ENCODE assay signal across 8 cellular contexts in the genomic region with DNA sequence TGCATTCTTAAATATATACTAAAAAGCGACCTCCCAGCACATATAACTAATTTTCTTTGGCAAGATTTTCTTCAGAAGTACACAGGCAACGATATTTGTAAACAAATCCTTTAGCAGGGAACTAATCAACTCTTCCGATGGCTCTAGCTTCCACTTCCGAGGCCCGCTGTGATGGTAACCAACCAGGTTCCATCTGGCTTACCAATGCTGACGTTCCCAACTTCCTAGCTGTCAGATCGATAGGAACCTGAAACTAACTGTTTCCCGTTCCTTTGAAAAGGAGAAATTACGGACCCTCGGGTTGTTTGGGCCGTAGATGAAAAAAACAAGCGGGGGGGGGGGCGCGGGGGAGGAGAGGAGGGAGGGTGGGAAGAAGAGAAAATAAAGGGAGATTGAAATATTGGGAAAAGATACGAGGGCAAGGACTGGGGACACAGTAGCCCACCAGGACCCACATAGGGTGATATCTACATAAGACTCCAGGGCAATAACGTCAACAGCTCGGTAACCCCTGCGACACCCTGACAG. TPM values are rescaled to one million over a fixed set of nuclear protein-coding genes. Genes with fewer than 3 reads are reported as not detected.
DNase-seq lines count a peak whose midpoint lies in the region; ATAC-seq and TF ChIP-seq lines count a peak whose summit lies in the region.

No MANE protein-coding gene starts in this region.

- H3K36me3 ChIP-seq in mucosa of rectum (ENCODE audit: control insufficient read depth in 2 of 2, insufficient read depth in 2 of 2, low read length in 2 of 2) (peaks cover 9 to 10% of the 10 kb centered on the region in 2 donors), transverse colon (peaks cover 0 to 15% (median 7%) of the 10 kb centered on the region in 4 donors)

- WGBS in transverse colon (ENCODE audit: low coverage in 1 of 2), 2 donors: 0% methylated on average over 5 to 17 of the region's 18 CpGs

- H3K27ac ChIP-seq in mucosa of rectum (ENCODE audit: low read depth in 2 of 2, low read length in 2 of 2): peak overlapping the region; percentile 93
- peak overlapping the region; percentile 91 to 99 (median 98) for H3K27ac ChIP-seq in transverse colon

- CTCF ChIA-PET in WTC11 (lab: Charles Lee): interaction anchor here (0.7 to 1.5 kb wide), 3 partner anchors 14 to 339 kb away, joined by 3 read pairs; no protein-coding TSS in a partner anchor

- POLR2A ChIA-PET in WTC11 (lab: Charles Lee): interaction anchor here (0.6 to 1.5 kb wide), 3 partner anchors 40 to 207 kb away, joined by 3 to 4 read pairs (median 4); partner anchors contain the start of gene PKN2

- H3K4me3 ChIP-seq in LNCaP clone FGC (ENCODE audit: low read depth, low read length) (peak overlapping the region; percentile 95), epithelial cell of esophagus (ENCODE audit: low read length) (peak overlapping the region; percentile 90), mucosa of rectum (ENCODE audit: low read length in 2 of 2) (peak overlapping the region; percentile 87 to 99), transverse colon (peak overlapping the region; percentile 63 to 99 (median 96))

- in situ Hi-C loops in transverse colon (cut with MboI; ENCODE audit: low pct_ligation_motif_present in 1 of 4, low pct_unique_long_range_greater_than_20kb in 1 of 4, low sequenced_read_pairs in 3 of 4): loop anchor here in 1 of 4 donors (25.0 kb wide), 1 partner anchor 204 kb away; the partner anchor contains the start of gene PKN2

- no peak for TF ChIP-seq EP300 in transverse colon (IDR thresholded peaks at IDR 0.05; ENCODE audit: low read depth)

- peak; percentile 39 for ATAC-seq in Right ventricle myocardium superior (ENCODE audit: poor library complexity)
- peak; percentile 58 for ATAC-seq in WTC11

- H3K9ac ChIP-seq in mucosa of rectum (ENCODE audit: low read depth in 1 of 2, low read length in 2 of 2): peak overlapping the region; percentile 96

- peak overlapping the region; percentile 74 for H3K27ac Mint-ChIP-seq in WTC11

- H3K4me3 Mint-ChIP-seq in WTC11: peak overlapping the region; percentile 94

- DNase-seq in Right ventricle myocardium superior (no peak), cardiac septum (ENCODE audit: low spot score) (no peak), LNCaP clone FGC (ENCODE audit: low read depth) (no peak), WTC11 (ENCODE audit: low spot score) (peak; percentile 24), epithelial cell of esophagus (ENCODE audit: low read depth) (peak; percentile 48), transverse colon (peak; percentile 28), foreskin melanocyte (no peak)

- peaks cover 8% of the 10 kb centered on the region for H3K36me3 Mint-ChIP-seq in WTC11

- H3K4me1 Mint-ChIP-seq in WTC11: peaks cover 14% of the 10 kb centered on the region

- H3K4me1 ChIP-seq in mucosa of rectum (ENCODE audit: control insufficient read depth in 2 of 2, insufficient read depth in 2 of 2, low read length in 2 of 2) (peaks cover 5 to 14% of the 10 kb centered on the region in 2 donors), transverse colon (peaks cover 11 to 31% (median 21%) of the 10 kb centered on the region in 4 donors)

- TF ChIP-seq POLR2A in transverse colon (IDR thresholded peaks at IDR 0.05): no peak

- no peaks in the 10 kb centered on the region for H3K27me3 ChIP-seq in mucosa of rectum (ENCODE audit: control insufficient read depth in 2 of 2, insufficient read depth in 2 of 2, low read length in 2 of 2)
- H3K27me3 ChIP-seq in transverse colon: no peaks in the 10 kb centered on the region

- H3K9me3 ChIP-seq in mucosa of rectum (ENCODE audit: control insufficient read depth in 2 of 2, low read length in 2 of 2): no peaks in the 10 kb centered on the region
- H3K9me3 ChIP-seq in transverse colon: no peaks in the 10 kb centered on the region

- peaks cover 5% of the 10 kb centered on the region; the same call in 1 of the 2 replicates for H3K9me3 Mint-ChIP-seq in WTC11

- TF ChIP-seq CTCF in LNCaP clone FGC (IDR thresholded peaks at IDR 0.05; ENCODE audit: control insufficient read depth, extremely low read depth, insufficient read depth) (no peak), WTC11 (IDR thresholded peaks at IDR 0.05) (no peak), epithelial cell of esophagus (IDR thresholded peaks at IDR 0.05; ENCODE audit: insufficient read depth, low read depth, low read length, missing control alignments) (no peak), transverse colon (IDR thresholded peaks at IDR 0.05) (no peak)

- H3K27me3 Mint-ChIP-seq in WTC11 (ENCODE audit: low read depth): peaks cover 2% of the 10 kb centered on the region; the same call in 1 of the 2 replicates

- intact Hi-C loops in Right ventricle myocardium superior (cut with DNase I): no loop called here
- intact Hi-C loops in cardiac septum (cut with DNase I): loop anchor here (5.0 kb wide), 1 partner anchor 209 kb away; the partner anchor contains the start of gene PKN2
- intact Hi-C loops in transverse colon (cut with DNase I; ENCODE audit: low total_unique reads): no loop called here

TF ChIP-seq in WTC11, 78 proteins besides CTCF, POLR2A, EP300 and RAD21 (continues in another document):
- TF ChIP-seq, protein P1, sequence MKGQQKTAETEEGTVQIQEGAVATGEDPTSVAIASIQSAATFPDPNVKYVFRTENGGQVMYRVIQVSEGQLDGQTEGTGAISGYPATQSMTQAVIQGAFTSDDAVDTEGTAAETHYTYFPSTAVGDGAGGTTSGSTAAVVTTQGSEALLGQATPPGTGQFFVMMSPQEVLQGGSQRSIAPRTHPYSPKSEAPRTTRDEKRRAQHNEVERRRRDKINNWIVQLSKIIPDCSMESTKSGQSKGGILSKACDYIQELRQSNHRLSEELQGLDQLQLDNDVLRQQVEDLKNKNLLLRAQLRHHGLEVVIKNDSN (CRISPR knock-in tag; IDR thresholded peaks at IDR 0.05): no peak
- no peak for TF ChIP-seq JUN (CRISPR knock-in tag; IDR thresholded peaks at IDR 0.05)
- TF ChIP-seq HMGXB4 (CRISPR knock-in tag; IDR thresholded peaks at IDR 0.05): no peak
- no peak for TF ChIP-seq ZNF423 (CRISPR knock-in tag; IDR thresholded peaks at IDR 0.05)
- TF ChIP-seq PRRX2 (CRISPR knock-in tag; IDR thresholded peaks at IDR 0.05): no peak
- TF ChIP-seq CDX4 (CRISPR knock-in tag; IDR thresholded peaks at IDR 0.05; ENCODE audit: borderline replicate concordance): no peak
- TF ChIP-seq CREM (CRISPR knock-in tag; IDR thresholded peaks at IDR 0.05): no peak
- TF ChIP-seq NFYB (CRISPR knock-in tag; conservative IDR thresholded peaks at IDR 0.05; ENCODE audit: low read depth): no peak
- no peak for TF ChIP-seq NR3C1 (CRISPR knock-in tag; conservative IDR thresholded peaks at IDR 0.05; ENCODE audit: low read depth)
- TF ChIP-seq IRF2 (CRISPR knock-in tag; IDR thresholded peaks at IDR 0.05; ENCODE audit: borderline replicate concordance, low read depth): no peak
- TF ChIP-seq E2F4 (CRISPR knock-in tag; IDR thresholded peaks at IDR 0.05; ENCODE audit: borderline replicate concordance, low read depth): no peak
- TF ChIP-seq, protein P2, sequence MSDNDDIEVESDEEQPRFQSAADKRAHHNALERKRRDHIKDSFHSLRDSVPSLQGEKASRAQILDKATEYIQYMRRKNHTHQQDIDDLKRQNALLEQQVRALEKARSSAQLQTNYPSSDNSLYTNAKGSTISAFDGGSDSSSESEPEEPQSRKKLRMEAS (CRISPR knock-in tag; IDR thresholded peaks at IDR 0.05): no peak
- no peak for TF ChIP-seq ZNF671 (CRISPR knock-in tag; IDR thresholded peaks at IDR 0.05)
- no peak for TF ChIP-seq EMX1 (CRISPR knock-in tag; IDR thresholded peaks at IDR 0.05)
- TF ChIP-seq, protein P3, sequence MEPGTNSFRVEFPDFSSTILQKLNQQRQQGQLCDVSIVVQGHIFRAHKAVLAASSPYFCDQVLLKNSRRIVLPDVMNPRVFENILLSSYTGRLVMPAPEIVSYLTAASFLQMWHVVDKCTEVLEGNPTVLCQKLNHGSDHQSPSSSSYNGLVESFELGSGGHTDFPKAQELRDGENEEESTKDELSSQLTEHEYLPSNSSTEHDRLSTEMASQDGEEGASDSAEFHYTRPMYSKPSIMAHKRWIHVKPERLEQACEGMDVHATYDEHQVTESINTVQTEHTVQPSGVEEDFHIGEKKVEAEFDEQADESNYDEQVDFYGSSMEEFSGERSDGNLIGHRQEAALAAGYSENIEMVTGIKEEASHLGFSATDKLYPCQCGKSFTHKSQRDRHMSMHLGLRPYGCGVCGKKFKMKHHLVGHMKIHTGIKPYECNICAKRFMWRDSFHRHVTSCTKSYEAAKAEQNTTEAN (CRISPR knock-in tag; IDR thresholded peaks at IDR 0.05): no peak

RNA-seq across cellular contexts. Expression of gene GTF2B, which starts 0.5 kb away (rescaled TPM):
- 11.1 TPM for total RNA-seq in Right ventricle myocardium superior
- 11.6 TPM for total RNA-seq in cardiac septum
- 14.2 to 16.8 TPM (median 15.1 TPM) in 3 replicates for total RNA-seq in WTC11 (2021)
- 10 to 100 TPM in 3 of 4 donors, 1 to 10 TPM in 1; 6.0 to 30.4 (median 22.1) TPM for total RNA-seq in transverse colon

Comparison
In these comparisons a context has a peak if more than half of its experiments do, and no peak if none do; other contexts are left out.
1. DNase-seq: peak in WTC11 (single experiment), epithelial cell of esophagus (single experiment) and transverse colon (single experiment); none in Right ventricle myocardium superior (single experiment), cardiac septum (single experiment), LNCaP clone FGC (single experiment) and foreskin melanocyte (single experiment).
2. Peak in every context shown above with its lines, with median percentiles within 50 percentile points of each other: H3K4me3 ChIP-seq.